ENCODE assay signal across 28 cellular contexts in genomic region chr1:173920868-173921267, GRCh38. TPM values are rescaled to one million over a fixed set of nuclear protein-coding genes. Genes with fewer than 3 reads are reported as not detected.
"Had no signal": no experiment of that assay in that cellular context is flagged by ENCODE, and none has a peak within 500 bp of the region (broad histone marks: within the 10 kb centered on the region; RNA-seq: fewer than 3 reads in every experiment).

No MANE protein-coding gene starts in this region.

- H3K4me3 Mint-ChIP-seq: activated CD8-positive, alpha-beta T cell treated with anti-CD3 and anti-CD28 coated beads for 36 hours; activated naive CD8-positive, alpha-beta T cell treated with anti-CD3 and anti-CD28 coated beads, Interleukin-2, amount 50 U/mL, for 24 hours had no signal

- H3K4me1 ChIP-seq: ascending aorta had no signal

- H3K4me3 ChIP-seq: ascending aorta, body of pancreas, coronary artery had no signal

- H3K36me3 ChIP-seq: ascending aorta had no signal

- H3K36me3 Mint-ChIP-seq: activated naive CD4-positive, alpha-beta T cell treated with anti-CD3 and anti-CD28 coated beads, Interleukin-2, amount 50 U/mL, for 72 hours had no signal

- H3K27me3 Mint-ChIP-seq: activated CD8-positive, alpha-beta T cell treated with anti-CD3 and anti-CD28 coated beads for 36 hours; activated naive CD8-positive, alpha-beta T cell treated with anti-CD3 and anti-CD28 coated beads, Interleukin-2, amount 50 U/mL, for 24 hours had no signal

- H3K4me1 Mint-ChIP-seq: activated naive CD8-positive, alpha-beta T cell treated with anti-CD3 and anti-CD28 coated beads, Interleukin-2, amount 50 U/mL, for 24 hours had no signal

- H3K27ac Mint-ChIP-seq: activated CD8-positive, alpha-beta T cell treated with anti-CD3 and anti-CD28 coated beads for 36 hours; activated naive CD4-positive, alpha-beta T cell treated with anti-CD3 and anti-CD28 coated beads, Interleukin-2, amount 50 U/mL, for 72 hours; activated naive CD8-positive, alpha-beta T cell treated with anti-CD3 and anti-CD28 coated beads, Interleukin-2, amount 50 U/mL, for 24 hours had no signal

- FAIRE-seq: bronchial epithelial cell had no signal

- H3K27me3 ChIP-seq: ascending aorta, body of pancreas had no signal

- H3K9me3 Mint-ChIP-seq: activated CD8-positive, alpha-beta T cell treated with anti-CD3 and anti-CD28 coated beads for 36 hours; activated naive CD4-positive, alpha-beta T cell treated with anti-CD3 and anti-CD28 coated beads, Interleukin-2, amount 50 U/mL, for 72 hours; activated naive CD8-positive, alpha-beta T cell treated with anti-CD3 and anti-CD28 coated beads, Interleukin-2, amount 50 U/mL, for 24 hours had no signal

- H3K9me3 ChIP-seq: ascending aorta, body of pancreas had no signal

- DNase-seq: activated CD4-positive, alpha-beta T cell treated with anti-CD3 and anti-CD28 coated beads for 4 hours; activated CD8-positive, alpha-beta memory T cell treated with anti-CD3 and anti-CD28 coated beads, Interleukin-2, amount 50 U/mL, for 48 hours; activated CD8-positive, alpha-beta T cell treated with anti-CD3 and anti-CD28 coated beads for 36 hours; activated effector memory CD4-positive, alpha-beta T cell treated with anti-CD3 and anti-CD28 coated beads, Interleukin-2, amount 50 U/mL, for 16 hours; activated naive CD4-positive, alpha-beta T cell treated with Interleukin-2 at 50 U/mL for 16 hours; activated naive CD8-positive, alpha-beta T cell treated with anti-CD3 and anti-CD28 coated beads, Interleukin-2, amount 50 U/mL, for 24 hours; activated T-cell treated with anti-CD3 and anti-CD28 coated beads, Interleukin-2, amount 50 U/mL, for 1 hour; amniotic stem cell; body of pancreas; central memory CD4-positive, alpha-beta T cell; MM.1S; NCI-H146; NCI-H187 treated with DMSO at 0.1 percent for 48 hours; NCI-H2081 treated with DMSO at 0.1 percent for 48 hours; NCI-H446; NCI-H748 treated with DMSO at 0.1 percent for 48 hours; RPMI8226; SW 1271 had no signal

- H3K27ac ChIP-seq: ascending aorta, body of pancreas, coronary artery had no signal

- ATAC-seq: activated CD4-positive, CD25-positive, alpha-beta regulatory T cell treated with anti-CD3 and anti-CD28 coated beads, Interleukin-2, amount 50 U/mL, for 24 hours; activated CD8-positive, alpha-beta T cell treated with anti-CD3 and anti-CD28 coated beads for 36 hours; activated naive CD4-positive, alpha-beta T cell treated with anti-CD3 and anti-CD28 coated beads, Interleukin-2, amount 50 U/mL, for 72 hours; activated naive CD8-positive, alpha-beta T cell treated with anti-CD3 and anti-CD28 coated beads, Interleukin-2, amount 50 U/mL, for 24 hours; body of pancreas; Panc1; Right ventricle myocardium inferior; SK-N-SH treated with all-trans-retinoic acid at 6 μM for 48 hours had no signal

RNA-seq across cellular contexts. Expression of gene SERPINC1, which starts 3.7 kb away (rescaled TPM):
- total RNA-seq: activated CD8-positive, alpha-beta T cell treated with anti-CD3 and anti-CD28 coated beads for 36 hours; body of pancreas; bronchial epithelial cell; OCI-LY7; T-helper 1 cell treated with Interleukin-12 subunit alpha and Interleukin-12 subunit beta and Interleukin-4 antibody, amounts not matched to agents 30 ng/mL and 1 ng/mL, for 36 hours had no signal
